ENCODE assay signal across 1 cellular context in the genomic region with DNA sequence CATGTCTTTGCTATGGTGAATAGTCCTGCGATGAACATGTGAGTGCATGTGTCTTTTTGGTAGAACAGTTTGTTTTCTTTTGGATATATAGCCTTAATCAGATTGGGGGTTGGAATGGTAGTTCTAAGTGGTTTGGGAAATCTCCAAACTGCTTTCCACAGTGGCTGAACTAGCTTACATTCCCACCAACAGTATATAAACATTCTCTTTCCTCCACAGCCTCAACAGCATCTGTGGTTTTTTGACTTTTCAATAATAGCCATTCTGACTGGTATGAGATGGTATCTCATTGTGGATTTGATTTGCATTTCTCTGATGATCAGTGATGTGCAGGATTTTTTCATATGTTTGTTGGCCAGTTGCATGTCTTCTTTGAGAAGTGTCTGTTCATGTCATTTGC.
TF ChIP-seq lines count a peak whose summit lies in the region.

No MANE protein-coding gene starts in this region.

TF ChIP-seq in IMR-90, 13 proteins besides CTCF, POLR2A, EP300 and RAD21:
- TF ChIP-seq ELK1 (IDR thresholded peaks at IDR 0.05; ENCODE audit: borderline replicate concordance, low read depth, low read length) = no peak
